19 cellular contexts compared by ENCODE assay signal in genomic region chr16:75113046-75113491, GRCh38. TPM values are rescaled to one million over a fixed set of nuclear protein-coding genes. Genes with fewer than 3 reads are reported as not detected.
DNase-seq lines count a peak whose midpoint lies in the region; ATAC-seq and TF ChIP-seq lines count a peak whose summit lies in the region.
"Had no signal": no experiment of that assay in that cellular context is flagged by ENCODE, and none has a peak within 500 bp of the region (broad histone marks: within the 10 kb centered on the region; RNA-seq: fewer than 3 reads in every experiment).

No MANE protein-coding gene starts in this region.

- WGBS in heart left ventricle, 4 donors: 44 to 54% (median 49%) methylated on average over 7 of the region's 7 CpGs
- 55% methylated on average over 7 of the region's 7 CpGs for WGBS in hepatocyte (ENCODE audit: low lambda C conversion rate, missing lambda C conversion rate)
- WGBS in psoas muscle, 3 donors: 29 to 47% (median 34%) methylated on average over 6 to 7 of the region's 7 CpGs

- H3K79me2 ChIP-seq in hepatocyte: no peaks in the 10 kb centered on the region

- TF ChIP-seq POLR2A in heart left ventricle (IDR thresholded peaks at IDR 0.05): no peak

- peak overlapping the region; percentile 51 for H3K9ac ChIP-seq in NT2/D1 (ENCODE audit: insufficient read length, low read depth)

- no peak for TF ChIP-seq CTCF in heart left ventricle (IDR thresholded peaks at IDR 0.05)
- TF ChIP-seq CTCF in hepatocyte (IDR thresholded peaks at IDR 0.05; ENCODE audit: poor library complexity): no peak
- no peak for TF ChIP-seq CTCF in psoas muscle (IDR thresholded peaks at IDR 0.05)

- H3K9me3 Mint-ChIP-seq in stimulated activated naive B cell treated with anti-CD40 and anti-IgM and Interleukin-4, amounts not matched to agents 10 μg/mL and 1 μg/mL and 100 μg/mL, for 72 hours: no peaks in the 10 kb centered on the region
- H3K9me3 Mint-ChIP-seq: central memory CD8-positive, alpha-beta T cell had no signal

- no peaks in the 10 kb centered on the region for H4K20me1 ChIP-seq in hepatocyte (ENCODE audit: insufficient read depth, poor library complexity, severe bottlenecking)

- H3K9me2 ChIP-seq in hepatocyte (replicated peaks; ENCODE audit: insufficient read depth): no peaks in the 10 kb centered on the region

- peaks cover 53 to 73% of the 10 kb centered on the region in 2 donors for H3K27me3 Mint-ChIP-seq in stimulated activated naive B cell treated with anti-CD40 and anti-IgM and Interleukin-4, amounts not matched to agents 10 μg/mL and 1 μg/mL and 100 μg/mL, for 72 hours
- H3K27me3 Mint-ChIP-seq: activated CD8-positive, alpha-beta memory T cell treated with anti-CD3 and anti-CD28 coated beads, Interleukin-2, amount 10 ng/mL, durations not matched to agents 7 days and 5 days had no signal

- H3K4me1 Mint-ChIP-seq in stimulated activated naive B cell treated with anti-CD40 and anti-IgM and Interleukin-4, amounts not matched to agents 10 μg/mL and 1 μg/mL and 100 μg/mL, for 72 hours: peaks cover 35 to 52% of the 10 kb centered on the region in 2 donors

- intact Hi-C loops in heart left ventricle (cut with DNase I): loop anchor here in 7 of 10 donors (5.0 to 10.0 kb wide), 5 partner anchors 208 to 398 kb away; no protein-coding TSS in a partner anchor
- intact Hi-C loops in Right ventricle myocardium superior (cut with DNase I): loop anchor here (10.0 kb wide), 1 partner anchor 238 kb away; no protein-coding TSS in a partner anchor
- intact Hi-C loops in psoas muscle (cut with DNase I): no loop called here

- H3K4me3 ChIP-seq in heart left ventricle: no peak overlapping the region
- H3K4me3 ChIP-seq in NT2/D1 (ENCODE audit: insufficient read length, low read depth): no peak overlapping the region
- H3K4me3 ChIP-seq in hepatocyte: no peak overlapping the region
- H3K4me3 ChIP-seq in psoas muscle: no peak overlapping the region

- no peak for DNase-seq in heart left ventricle
- DNase-seq in Right ventricle myocardium superior: no peak
- DNase-seq in NT2/D1 (ENCODE audit: low read depth, low spot score): no peak
- peak; percentile 50 for DNase-seq in hepatocyte (ENCODE audit: low spot score)
- DNase-seq in stimulated activated naive B cell treated with anti-CD40 and anti-IgM and Interleukin-4, amounts not matched to agents 10 μg/mL and 1 μg/mL and 100 μg/mL, for 72 hours: no peak
- no peak for DNase-seq in C1 segment of cervical spinal cord (lab: John Stamatoyannopoulos, UW)
- no peak for DNase-seq in psoas muscle
- DNase-seq in SHP77 (lab: John Stamatoyannopoulos, UW): no peak
- DNase-seq: activated CD4-positive, CD25-positive, alpha-beta regulatory T cell; activated CD8-positive, alpha-beta memory T cell treated with anti-CD3 and anti-CD28 coated beads, Interleukin-2, amount 10 ng/mL, durations not matched to agents 7 days and 5 days; activated effector memory CD4-positive, alpha-beta T cell treated with Interleukin-2 at 50 U/mL for 16 hours; amniotic stem cell; effector CD8-positive, alpha-beta T cell; hypothalamus; NCI-H2081; NCI-H748 treated with DMSO at 0.1 percent for 48 hours; stimulated activated CD4-positive, alpha-beta T cell treated with anti-CD3 and anti-CD28 coated beads, Interleukin-4, amount 100 ng/mL, for 4 hours; stimulated activated CD8-positive, alpha-beta memory T cell treated with anti-CD3 and anti-CD28 coated beads, Interleukin-4, amount 100 ng/mL, for 48 hours had no signal

- H3K9me3 ChIP-seq in heart left ventricle (no peaks in the 10 kb centered on the region), NT2/D1 (ENCODE audit: insufficient read depth, low read length) (no peaks in the 10 kb centered on the region), hepatocyte (ENCODE audit: low read depth) (no peaks in the 10 kb centered on the region), psoas muscle (no peaks in the 10 kb centered on the region)

- ATAC-seq in heart left ventricle (no peak), Right ventricle myocardium superior (ENCODE audit: poor library complexity) (no peak), psoas muscle (no peak)
- ATAC-seq in stimulated activated naive B cell treated with anti-CD40 and anti-IgM and Interleukin-4, amounts not matched to agents 10 μg/mL and 1 μg/mL and 100 μg/mL, for 72 hours (replicated peaks): no peak
- ATAC-seq: activated CD8-positive, alpha-beta memory T cell treated with anti-CD3 and anti-CD28 coated beads, Interleukin-2, amount 10 ng/mL, durations not matched to agents 7 days and 5 days had no signal

- peaks cover 0 to 9% (median 0%) of the 10 kb centered on the region in 9 donors for H3K36me3 ChIP-seq in heart left ventricle
- peaks cover 4% of the 10 kb centered on the region for H3K36me3 ChIP-seq in NT2/D1 (ENCODE audit: insufficient read depth, insufficient read length, low read length)
- H3K36me3 ChIP-seq in hepatocyte (replicated peaks; ENCODE audit: insufficient read depth, low read depth): no peaks in the 10 kb centered on the region
- peaks cover 0 to 22% of the 10 kb centered on the region in 2 donors for H3K36me3 ChIP-seq in psoas muscle (ENCODE audit: insufficient read depth in 1 of 2, low read depth in 1 of 2)

- peaks cover 0 to 8% (median 0%) of the 10 kb centered on the region in 9 donors for H3K27me3 ChIP-seq in heart left ventricle
- H3K27me3 ChIP-seq in NT2/D1 (ENCODE audit: insufficient read depth, insufficient read length): no peaks in the 10 kb centered on the region
- no peaks in the 10 kb centered on the region for H3K27me3 ChIP-seq in hepatocyte
- no peaks in the 10 kb centered on the region for H3K27me3 ChIP-seq in psoas muscle (ENCODE audit: insufficient read depth in 3 of 3, low read length in 2 of 3)

- H3K4me2 ChIP-seq in hepatocyte: no peak overlapping the region

- no peak overlapping the region for H3K4me3 Mint-ChIP-seq in stimulated activated naive B cell treated with anti-CD40 and anti-IgM and Interleukin-4, amounts not matched to agents 10 μg/mL and 1 μg/mL and 100 μg/mL, for 72 hours
- H3K4me3 Mint-ChIP-seq: activated CD8-positive, alpha-beta memory T cell treated with anti-CD3 and anti-CD28 coated beads, Interleukin-2, amount 10 ng/mL, durations not matched to agents 7 days and 5 days; central memory CD8-positive, alpha-beta T cell had no signal

- peak overlapping the region; percentile 56 for H3K27ac Mint-ChIP-seq in stimulated activated naive B cell treated with anti-CD40 and anti-IgM and Interleukin-4, amounts not matched to agents 10 μg/mL and 1 μg/mL and 100 μg/mL, for 72 hours
- H3K27ac Mint-ChIP-seq: activated CD8-positive, alpha-beta memory T cell treated with anti-CD3 and anti-CD28 coated beads, Interleukin-2, amount 10 ng/mL, durations not matched to agents 7 days and 5 days had no signal

- peaks cover 6 to 84% (median 52%) of the 10 kb centered on the region in 12 donors for H3K4me1 ChIP-seq in heart left ventricle
- peaks cover 53% of the 10 kb centered on the region for H3K4me1 ChIP-seq in NT2/D1 (ENCODE audit: insufficient read depth, insufficient read length)
- peaks cover 25% of the 10 kb centered on the region for H3K4me1 ChIP-seq in hepatocyte (ENCODE audit: insufficient read depth)
- peaks cover 68% of the 10 kb centered on the region for H3K4me1 ChIP-seq in psoas muscle

- H3K27ac ChIP-seq in heart left ventricle (peak overlapping the region in 11 of 12 donors; percentile 9 to 98 (median 87)), hepatocyte (no peak overlapping the region), psoas muscle (no peak overlapping the region)

- no peak overlapping the region for H2AFZ ChIP-seq in hepatocyte

- no peaks in the 10 kb centered on the region for H3K36me3 Mint-ChIP-seq in stimulated activated naive B cell treated with anti-CD40 and anti-IgM and Interleukin-4, amounts not matched to agents 10 μg/mL and 1 μg/mL and 100 μg/mL, for 72 hours
- H3K36me3 Mint-ChIP-seq: activated CD8-positive, alpha-beta memory T cell treated with anti-CD3 and anti-CD28 coated beads, Interleukin-2, amount 10 ng/mL, durations not matched to agents 7 days and 5 days had no signal

RNA-seq across cellular contexts. Expression of gene LDHD, which starts 3.5 kb away (rescaled TPM):
- total RNA-seq in heart left ventricle (100 to 1,000 TPM in 3 of 9 donors, 10 to 100 TPM in 6; 56.4 to 185 (median 90.6) TPM), Right ventricle myocardium superior (84.7 TPM), hepatocyte (12.7 and 13.9 TPM in 2 replicates), psoas muscle (10 to 100 TPM; 26.2 to 66.6 (median 41.3) TPM)
- polyA plus RNA-seq in heart left ventricle (100 to 1,000 TPM in 1 of 2 donors, 10 to 100 TPM in 1; 49.0 to 104 TPM), hepatocyte (10.8 and 21.9 TPM in 2 replicates), psoas muscle (10 to 100 TPM; 20.5 to 37.5 (median 27.8) TPM)
- total RNA-seq: activated CD8-positive, alpha-beta memory T cell treated with anti-CD3 and anti-CD28 coated beads, Interleukin-2, amount 10 ng/mL, durations not matched to agents 7 days and 5 days had no signal

RNA-seq across cellular contexts. Expression of gene ZFP1, which starts 35.3 kb away (rescaled TPM):
- total RNA-seq in heart left ventricle (10 to 100 TPM in 1 of 9 donors, 1 to 10 TPM in 8; 3.8 to 10.7 (median 6.2) TPM), Right ventricle myocardium superior (7.2 TPM), hepatocyte (14.4 and 18.0 TPM in 2 replicates), psoas muscle (1 to 10 TPM; 6.0 to 8.1 (median 6.4) TPM)
- polyA plus RNA-seq in heart left ventricle (1 to 10 TPM; 3.1 to 5.5 TPM), hepatocyte (5.0 and 9.4 TPM in 2 replicates), psoas muscle (10 to 100 TPM in 1 of 3 donors, 1 to 10 TPM in 2; 3.4 to 10.4 (median 4.5) TPM)

Comparison
In these comparisons a context has a peak if more than half of its experiments do, and no peak if none do; other contexts are left out.
1. H3K27ac ChIP-seq: peak in heart left ventricle (11 of 12); none in hepatocyte (single experiment) and psoas muscle (single experiment).
2. intact Hi-C loops: an anchor here in heart left ventricle (5.0 to 10.0 kb wide) and Right ventricle myocardium superior (10.0 kb wide); none called in psoas muscle.